22 cellular contexts compared by ENCODE assay signal in the genomic region with DNA sequence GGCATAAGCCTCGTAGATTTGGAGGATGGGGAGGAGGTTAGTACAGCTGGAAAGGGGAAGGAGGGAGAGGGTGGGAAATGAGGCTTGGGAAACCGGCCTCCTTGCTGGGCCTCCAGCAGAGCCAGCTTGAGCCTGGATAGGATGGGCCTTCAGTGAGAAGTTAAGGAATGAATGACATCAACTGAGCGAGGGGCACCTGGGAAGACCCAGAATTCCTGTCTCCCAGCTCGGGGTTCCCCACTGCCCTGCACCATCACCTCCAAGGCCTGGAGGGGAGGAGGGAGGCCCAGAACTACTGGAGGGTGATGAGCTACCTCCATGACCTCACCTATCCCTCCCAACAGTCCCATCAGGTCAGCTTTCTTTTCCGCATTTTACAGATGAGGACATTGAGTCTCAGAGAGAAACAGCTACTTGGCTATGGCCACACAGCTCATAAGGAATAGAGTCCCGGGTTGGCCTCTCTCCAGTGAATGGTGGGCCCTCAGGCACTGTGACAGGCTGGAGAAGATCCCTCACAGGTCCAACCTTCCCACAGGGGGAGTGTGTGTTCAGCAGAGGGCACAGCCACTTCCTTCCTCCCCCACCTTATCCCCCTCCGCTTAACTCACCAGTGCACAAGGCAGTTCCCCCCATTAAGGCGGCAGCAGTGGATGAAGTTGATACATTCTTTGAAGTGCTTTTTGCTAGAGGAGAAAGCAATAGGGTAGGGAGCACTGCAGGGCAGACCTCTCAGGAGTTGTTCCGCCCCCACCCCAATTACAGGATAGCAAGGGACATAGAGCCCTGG. TPM values are rescaled to one million over a fixed set of nuclear protein-coding genes. Genes with fewer than 3 reads are reported as not detected.
DNase-seq lines count a peak whose midpoint lies in the region; ATAC-seq and TF ChIP-seq lines count a peak whose summit lies in the region.
"Had no signal": no experiment of that assay in that cellular context is flagged by ENCODE, and none has a peak within 500 bp of the region (broad histone marks: within the 10 kb centered on the region; RNA-seq: fewer than 3 reads in every experiment).

No MANE protein-coding gene starts in this region.

- H3K27ac ChIP-seq in left lung (no peak overlapping the region), esophagus squamous epithelium (no peak overlapping the region)
- H3K27ac ChIP-seq: A549, Peyer's patch, SK-N-MC had no signal

- no peaks in the 10 kb centered on the region for H3K9me3 ChIP-seq in left lung
- H3K9me3 ChIP-seq in esophagus squamous epithelium = no peaks in the 10 kb centered on the region
- H3K9me3 ChIP-seq: A549, Peyer's patch had no signal

- H3K4me3 ChIP-seq in left lung = no peak overlapping the region
- H3K4me3 ChIP-seq in esophagus squamous epithelium = no peak overlapping the region
- H3K4me3 ChIP-seq: A549, Peyer's patch, SK-N-MC had no signal

- 88 to 95% methylated on average over 6 of the region's 9 CpGs for WGBS in esophagus squamous epithelium, 2 donors

- no peaks in the 10 kb centered on the region for H3K36me3 ChIP-seq in left lung
- no peaks in the 10 kb centered on the region for H3K36me3 ChIP-seq in esophagus squamous epithelium
- H3K36me3 ChIP-seq: Peyer's patch had no signal

- ATAC-seq in left ventricle myocardium superior (no peak), left lung (no peak), GM21576 (IDR thresholded peaks at IDR 0.05; ENCODE audit: unreplicated experiment) (no peak)
- ATAC-seq: A549; CD8-positive, alpha-beta T cell had no signal

- intact Hi-C loops in left ventricle myocardium superior (cut with micrococcal nuclease) = no loop called here
- intact Hi-C loops in cardiac septum (cut with DNase I) = loop anchor here (2.0 kb wide), 1 partner anchor 23 kb away; no protein-coding TSS in a partner anchor
- intact Hi-C loops in left lung (cut with DNase I) = no loop called here
- intact Hi-C loops in esophagus squamous epithelium (cut with DNase I) = no loop called here

- peaks cover 9 to 22% of the 10 kb centered on the region in 2 donors for H3K4me1 ChIP-seq in left lung
- H3K4me1 ChIP-seq in esophagus squamous epithelium = peaks cover 13 to 22% (median 16%) of the 10 kb centered on the region in 3 donors

- DNase-seq in left ventricle myocardium superior (peak; percentile 16), cardiac septum (ENCODE audit: low spot score) (no peak), nephron progenitor cell (no peak), type B pancreatic cell (ENCODE audit: extremely low spot score, unreplicated experiment) (no peak), left lung (no peak), esophagus squamous epithelium (lab: John Stamatoyannopoulos, UW) (no peak)
- DNase-seq: Calu3; CD8-positive, alpha-beta T cell; DMS53; EL; H7; IMR-90; MM.1S; NCI-H1092 treated with DMSO at 0.1 percent for 48 hours; Right ventricle myocardium superior had no signal

- no peaks in the 10 kb centered on the region for H3K36me3 Mint-ChIP-seq in brain
- peaks cover 3% of the 10 kb centered on the region for H3K36me3 Mint-ChIP-seq in nephron progenitor cell (ENCODE audit: low read depth)
- no peaks in the 10 kb centered on the region for H3K36me3 Mint-ChIP-seq in type B pancreatic cell
- H3K36me3 Mint-ChIP-seq: CD8-positive, alpha-beta T cell had no signal

- no peak for TF ChIP-seq POLR2A in esophagus squamous epithelium (IDR thresholded peaks at IDR 0.05)

- H3K4me1 Mint-ChIP-seq in brain (peaks cover 32% of the 10 kb centered on the region), nephron progenitor cell (peaks cover 44% of the 10 kb centered on the region), type B pancreatic cell (ENCODE audit: unreplicated experiment) (peaks cover 25% of the 10 kb centered on the region)

- H3K9me3 Mint-ChIP-seq in brain = no peaks in the 10 kb centered on the region
- H3K9me3 Mint-ChIP-seq in nephron progenitor cell = no peaks in the 10 kb centered on the region
- no peaks in the 10 kb centered on the region for H3K9me3 Mint-ChIP-seq in type B pancreatic cell
- H3K9me3 Mint-ChIP-seq: CD8-positive, alpha-beta T cell had no signal

- TF ChIP-seq CTCF in brain (conservative IDR thresholded peaks at IDR 0.05) (no peak), nephron progenitor cell (IDR thresholded peaks at IDR 0.05) (no peak), type B pancreatic cell (conservative IDR thresholded peaks at IDR 0.05) (no peak), left lung (IDR thresholded peaks at IDR 0.05) (no peak), esophagus squamous epithelium (IDR thresholded peaks at IDR 0.05) (no peak)

- peak overlapping the region in 2 of 5 experiments; percentile 57 to 88 for H3K27ac Mint-ChIP-seq in brain
- no peak overlapping the region for H3K27ac Mint-ChIP-seq in nephron progenitor cell
- no peak overlapping the region for H3K27ac Mint-ChIP-seq in type B pancreatic cell
- H3K27ac Mint-ChIP-seq: CD8-positive, alpha-beta T cell had no signal

- H3K27me3 ChIP-seq in left lung (peaks cover 13 to 38% of the 10 kb centered on the region in 2 donors), esophagus squamous epithelium (peaks cover 0 to 37% (median 0%) of the 10 kb centered on the region in 4 donors)
- H3K27me3 ChIP-seq: Peyer's patch had no signal

- peak overlapping the region in 3 of 5 experiments; percentile 14 to 43 (median 24) for H3K4me3 Mint-ChIP-seq in brain
- peak overlapping the region; percentile 9 for H3K4me3 Mint-ChIP-seq in nephron progenitor cell
- H3K4me3 Mint-ChIP-seq in type B pancreatic cell = peak overlapping the region; percentile 94

- no peaks in the 10 kb centered on the region for H3K27me3 Mint-ChIP-seq in brain
- H3K27me3 Mint-ChIP-seq in nephron progenitor cell (ENCODE audit: low read depth, poor library complexity) = peaks cover 5% of the 10 kb centered on the region
- H3K27me3 Mint-ChIP-seq in type B pancreatic cell = peaks cover 39% of the 10 kb centered on the region

RNA-seq across cellular contexts. Expression of a gene that starts 6.8 kb away (rescaled TPM):
- total RNA-seq in left ventricle myocardium superior = 4.0 TPM
- total RNA-seq in cardiac septum = 3.4 TPM
- polyA plus RNA-seq in brain (ENCODE audit: insufficient read depth, low read depth, low replicate concordance) = 7.0 TPM
- total RNA-seq in type B pancreatic cell (ENCODE audit: low replicate concordance) = 3.0 and 9.1 TPM in 2 replicates
- total RNA-seq in left lung = 1 to 10 TPM in 1 of 2 donors, under 1 TPM in 1; 0.82 to 1.1 TPM
- total RNA-seq in esophagus squamous epithelium = under 1 TPM; 0.32 to 0.44 (median 0.38) TPM
- total RNA-seq: Calu3; CD8-positive, alpha-beta T cell; IMR-90; NCI-H460 had no signal
- polyA plus RNA-seq: IMR-90 had no signal

RNA-seq across cellular contexts. Expression of a gene that starts 6.9 kb away (rescaled TPM):
- total RNA-seq in left ventricle myocardium superior (not detected), cardiac septum (not detected), type B pancreatic cell (ENCODE audit: low replicate concordance) (0.17 and 3.4 TPM in 2 replicates), left lung (1 to 10 TPM in 1 of 2 donors, under 1 TPM in 1; 0.20 to 1.3 TPM), esophagus squamous epithelium (under 1 TPM in 2 of 4 donors, not detected in 2; 0.09 to 0.38 TPM)
- polyA plus RNA-seq in brain (ENCODE audit: insufficient read depth, low read depth, low replicate concordance) = 0.41 TPM
- total RNA-seq: Calu3; CD8-positive, alpha-beta T cell; IMR-90; LHCN-M2; NCI-H460; Right ventricle myocardium superior had no signal
- polyA plus RNA-seq: IMR-90 had no signal

RNA-seq across cellular contexts. Expression of a gene that starts 18.1 kb away (rescaled TPM):
- 1.3 TPM for total RNA-seq in left ventricle myocardium superior
- 6.1 TPM for total RNA-seq in cardiac septum
- 2.9 TPM for polyA plus RNA-seq in brain (ENCODE audit: insufficient read depth, low read depth, low replicate concordance)
- 0.22 TPM in 1 of 2 replicates, not detected in the other for total RNA-seq in type B pancreatic cell (ENCODE audit: low replicate concordance)
- 1 to 10 TPM; 2.5 to 2.9 TPM for total RNA-seq in left lung
- total RNA-seq in esophagus squamous epithelium = under 1 TPM in 2 of 4 donors, not detected in 2; 0.32 to 0.38 TPM
- total RNA-seq: Calu3; CD8-positive, alpha-beta T cell; IMR-90; LHCN-M2; NCI-H460; Peyer's patch had no signal
- polyA plus RNA-seq: IMR-90 had no signal

RNA-seq across cellular contexts. Expression of a gene that starts 44.3 kb away (rescaled TPM):
- total RNA-seq in left ventricle myocardium superior (0.10 TPM), cardiac septum (0.11 TPM), type B pancreatic cell (ENCODE audit: low replicate concordance) (0.21 and 0.77 TPM in 2 replicates), left lung (not detected), esophagus squamous epithelium (under 1 TPM in 1 of 4 donors, not detected in 3; 0.38 TPM)
- polyA plus RNA-seq in brain (ENCODE audit: insufficient read depth, low read depth, low replicate concordance) = 1.5 TPM
- total RNA-seq: CD8-positive, alpha-beta T cell had no signal

Comparison
In these comparisons a context has a peak if more than half of its experiments do, and no peak if none do; other contexts are left out.
1. H3K4me3 Mint-ChIP-seq: peak in every context shown above with its lines; median percentile 94 in type B pancreatic cell; 24 in brain; 9 in nephron progenitor cell.